ENCODE assay signal across 7 cellular contexts in the genomic region with DNA sequence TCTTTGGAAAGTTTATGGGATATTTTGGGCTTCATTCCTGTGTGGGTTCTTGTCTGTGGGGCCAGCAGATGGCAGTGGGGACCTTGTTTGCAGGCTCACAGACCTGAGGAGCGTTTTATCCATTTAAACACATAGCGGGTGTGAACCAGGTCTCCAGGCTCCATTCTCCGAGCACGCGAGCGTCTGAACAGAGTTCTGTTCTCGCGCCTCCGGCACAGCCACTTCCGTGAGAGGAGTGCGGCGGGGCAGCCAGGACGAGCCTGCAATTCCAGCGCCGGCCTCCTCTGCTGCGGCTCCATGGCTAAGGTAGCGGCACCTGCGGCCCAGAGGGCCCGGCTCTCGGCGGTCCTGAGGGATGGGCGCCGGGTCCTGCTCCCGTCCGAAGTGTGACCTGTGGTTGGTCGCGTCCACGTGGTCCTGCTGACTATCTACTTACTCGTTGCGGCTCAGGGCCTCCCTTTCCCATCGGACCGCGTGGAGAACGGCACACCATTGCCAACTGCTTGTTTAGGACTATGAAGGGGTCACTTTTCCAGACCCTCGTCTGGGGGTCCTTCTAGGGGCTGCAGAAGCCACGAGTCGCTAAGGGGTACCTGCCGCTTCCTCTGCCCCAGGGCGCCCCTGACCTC. TPM values are rescaled to one million over a fixed set of nuclear protein-coding genes. Genes with fewer than 3 reads are reported as not detected.
A peak's percentile ranks its signal among the peaks of the same experiment; 100 is the strongest.
DNase-seq lines count a peak whose midpoint lies in the region; ATAC-seq and TF ChIP-seq lines count a peak whose summit lies in the region.

No MANE protein-coding gene starts in this region.

- H3K9me3 ChIP-seq in OCI-LY3 (ENCODE audit: insufficient read depth, low read length), result no peaks in the 10 kb centered on the region
- no peaks in the 10 kb centered on the region for H3K9me3 ChIP-seq in endodermal cell (ENCODE audit: control insufficient read depth, low read length)
- H3K9me3 ChIP-seq in neural progenitor cell (ENCODE audit: low read depth), result no peaks in the 10 kb centered on the region

- H3K4me2 ChIP-seq in OCI-LY3 (ENCODE audit: low read length) (no peak overlapping the region), neural progenitor cell (peak overlapping the region; percentile 72)

- no peaks in the 10 kb centered on the region for H3K36me3 ChIP-seq in OCI-LY3 (replicated peaks; ENCODE audit: low read depth, low read length)
- no peaks in the 10 kb centered on the region for H3K36me3 ChIP-seq in endodermal cell (ENCODE audit: control insufficient read depth, insufficient read depth, low read length)
- H3K36me3 ChIP-seq in neural progenitor cell, result no peaks in the 10 kb centered on the region

- peaks cover 5% of the 10 kb centered on the region for H3K9me3 Mint-ChIP-seq in endodermal cell
- peaks cover 2% of the 10 kb centered on the region for H3K9me3 Mint-ChIP-seq in neural progenitor cell

- ATAC-seq in HG02852 (IDR thresholded peaks at IDR 0.05; ENCODE audit: unreplicated experiment) (no peak), HG03354 (IDR thresholded peaks at IDR 0.05; ENCODE audit: poor library complexity, severe bottlenecking, unreplicated experiment) (no peak)

- H3K4me3 Mint-ChIP-seq in endodermal cell, result peak overlapping the region; percentile 35
- peak overlapping the region; percentile 68 for H3K4me3 Mint-ChIP-seq in neural progenitor cell

- H3K9ac ChIP-seq in OCI-LY3 (ENCODE audit: low read length), result no peak overlapping the region
- no peak overlapping the region for H3K9ac ChIP-seq in endodermal cell (ENCODE audit: extremely low read depth, low read length, poor library complexity, severe bottlenecking)
- no peak overlapping the region for H3K9ac ChIP-seq in neural progenitor cell

- H3K4me1 ChIP-seq in OCI-LY3 (ENCODE audit: low read length) (peaks cover 29% of the 10 kb centered on the region), endodermal cell (ENCODE audit: control insufficient read depth, insufficient read depth, low read length) (peaks cover 3% of the 10 kb centered on the region), neural progenitor cell (peaks cover 28% of the 10 kb centered on the region)

- H3K27me3 Mint-ChIP-seq in endodermal cell (ENCODE audit: insufficient read depth) (peaks cover 56% of the 10 kb centered on the region), neural progenitor cell (ENCODE audit: insufficient read depth, low read depth) (peaks cover 10% of the 10 kb centered on the region)

- DNase-seq in GM10266 (ENCODE audit: extremely low spot score), result no peak
- DNase-seq in endodermal cell, result peak; percentile 83
- DNase-seq in neural progenitor cell (ENCODE audit: low spot score), result peak; percentile 44
- DNase-seq in globus pallidus (ENCODE audit: low spot score), result no peak

- H3K27me3 ChIP-seq in OCI-LY3 (ENCODE audit: low read depth, low read length) (no peaks in the 10 kb centered on the region), endodermal cell (ENCODE audit: control insufficient read depth, insufficient read depth, low read length, poor library complexity, severe bottlenecking) (peaks cover 46% of the 10 kb centered on the region), neural progenitor cell (peaks cover 63% of the 10 kb centered on the region)

- H2AFZ ChIP-seq in OCI-LY3 (ENCODE audit: low read depth, low read length) (no peak overlapping the region), neural progenitor cell (replicated peaks) (no peak overlapping the region)

- H3K36me3 Mint-ChIP-seq in endodermal cell (ENCODE audit: low read depth) (no peaks in the 10 kb centered on the region), neural progenitor cell (peaks cover under 1% of the 10 kb centered on the region)

- H3K27ac ChIP-seq in OCI-LY3 (ENCODE audit: low read length), result no peak overlapping the region
- no peak overlapping the region for H3K27ac ChIP-seq in endodermal cell (ENCODE audit: low read depth, low read length)
- no peak overlapping the region for H3K27ac ChIP-seq in neural progenitor cell

- H4K20me1 ChIP-seq in OCI-LY3 (ENCODE audit: insufficient read depth, low read length), result no peaks in the 10 kb centered on the region
- H4K20me1 ChIP-seq in neural progenitor cell (ENCODE audit: low read depth), result peaks cover 26% of the 10 kb centered on the region

- 35 to 36% methylated on average over 23 to 39 of the region's 39 CpGs for WGBS in endodermal cell (ENCODE audit: insufficient coverage in 1 of 2, insufficient read length in 1 of 2), 2 experiments

- H3K79me2 ChIP-seq in OCI-LY3 (ENCODE audit: low read length) (no peaks in the 10 kb centered on the region), neural progenitor cell (ENCODE audit: low read depth) (peaks cover 3% of the 10 kb centered on the region)

- H3K4me1 Mint-ChIP-seq in endodermal cell, result peaks cover 17% of the 10 kb centered on the region
- peaks cover 30% of the 10 kb centered on the region for H3K4me1 Mint-ChIP-seq in neural progenitor cell

- H3K27ac Mint-ChIP-seq in endodermal cell (no peak overlapping the region), neural progenitor cell (peak overlapping the region; percentile 68)

- no peak overlapping the region for H3K4me3 ChIP-seq in OCI-LY3 (ENCODE audit: low read length)
- no peak overlapping the region for H3K4me3 ChIP-seq in endodermal cell (ENCODE audit: low read length)
- H3K4me3 ChIP-seq in neural progenitor cell, result peak overlapping the region; percentile 39

- TF ChIP-seq CTCF in GM10266 (IDR thresholded peaks at IDR 0.05; ENCODE audit: control insufficient read depth, insufficient read depth, low read depth, missing control alignments), result peak; percentile 35
- TF ChIP-seq CTCF in OCI-LY3 (IDR thresholded peaks at IDR 0.05; ENCODE audit: low read depth, low read length), result peak; percentile 42
- no peak for TF ChIP-seq CTCF in endodermal cell (conservative IDR thresholded peaks at IDR 0.05)
- peak; percentile 33 for TF ChIP-seq CTCF in neural progenitor cell (IDR thresholded peaks at IDR 0.05)

- peaks cover 55% of the 10 kb centered on the region for H3F3A ChIP-seq in neural progenitor cell (ENCODE audit: low read depth)

RNA-seq across cellular contexts. Expression of gene NRARP, which starts 7.3 kb away (rescaled TPM):
- total RNA-seq in endodermal cell (10 to 100 TPM; 12.1 to 12.9 TPM), neural progenitor cell (ENCODE audit: low replicate concordance) (20.7 and 25.2 TPM in 2 replicates)
- polyA plus RNA-seq in endodermal cell (2013, experiment 1 of 2), result 59.0 TPM
- 52.6 TPM for polyA plus RNA-seq in endodermal cell (2013, experiment 2 of 2)

RNA-seq across cellular contexts. Expression of gene TOR4A, which starts 17.3 kb away (rescaled TPM):
- total RNA-seq in endodermal cell (10 to 100 TPM; 14.2 to 18.9 TPM), neural progenitor cell (ENCODE audit: low replicate concordance) (0.39 and 2.8 TPM in 2 replicates)
- 4.6 TPM for polyA plus RNA-seq in endodermal cell (2013, experiment 1 of 2)
- 5.1 TPM for polyA plus RNA-seq in endodermal cell (2013, experiment 2 of 2)

RNA-seq across cellular contexts. Expression of gene NELFB, which starts 39.7 kb away (rescaled TPM):
- total RNA-seq in endodermal cell, result 10 to 100 TPM; 73.3 to 86.6 TPM
- polyA plus RNA-seq in endodermal cell (2013, experiment 1 of 2), result 56.8 TPM
- polyA plus RNA-seq in endodermal cell (2013, experiment 2 of 2), result 55.1 TPM
- 35.2 and 76.1 TPM in 2 replicates for total RNA-seq in neural progenitor cell (ENCODE audit: low replicate concordance)

RNA-seq across cellular contexts. Expression of gene STPG3, which starts 43.7 kb away (rescaled TPM):
- total RNA-seq in endodermal cell (not detected), neural progenitor cell (ENCODE audit: low replicate concordance) (not detected in 2 replicates)
- not detected for polyA plus RNA-seq in endodermal cell (2013, experiment 1 of 2)
- polyA plus RNA-seq in endodermal cell (2013, experiment 2 of 2), result not detected

RNA-seq across cellular contexts. Expression of gene TUBB4B, which starts 53.7 kb away (rescaled TPM):
- total RNA-seq in endodermal cell (100 to 1,000 TPM; 328 to 415 TPM), neural progenitor cell (ENCODE audit: low replicate concordance) (183 and 367 TPM in 2 replicates)
- polyA plus RNA-seq in endodermal cell (2013, experiment 1 of 2), result 395 TPM
- polyA plus RNA-seq in endodermal cell (2013, experiment 2 of 2), result 425 TPM

Comparison
In these comparisons a context has a peak if more than half of its experiments do, and no peak if none do; other contexts are left out.
1. DNase-seq: peak in endodermal cell (single experiment) and neural progenitor cell (single experiment); none in GM10266 (single experiment) and globus pallidus (single experiment).